In the genomic region with DNA sequence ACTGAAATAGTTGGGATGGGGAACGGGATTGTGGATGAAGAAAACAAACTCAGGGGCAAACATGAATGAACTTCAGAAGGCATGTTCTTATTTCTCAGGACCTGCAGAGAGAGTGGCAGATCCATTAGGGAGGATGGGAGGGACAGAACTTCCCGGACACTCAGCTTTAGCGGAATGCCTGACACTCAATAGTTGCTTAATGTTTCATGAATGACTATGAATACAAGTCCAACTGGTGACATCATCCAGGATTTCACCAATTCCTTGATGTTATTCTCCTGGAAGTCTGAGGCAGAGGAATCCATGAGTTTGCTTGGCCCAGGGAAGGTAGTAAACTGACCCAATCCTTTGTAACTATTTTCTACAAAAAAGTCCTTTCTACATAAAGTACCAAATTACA, we compare ENCODE assay signal across 14 cellular contexts. TPM values are rescaled to one million over a fixed set of nuclear protein-coding genes. Genes with fewer than 3 reads are reported as not detected.
DNase-seq lines count a peak whose midpoint lies in the region; ATAC-seq and TF ChIP-seq lines count a peak whose summit lies in the region.
"Had no signal": no experiment of that assay in that cellular context is flagged by ENCODE, and none has a peak within 500 bp of the region (broad histone marks: within the 10 kb centered on the region; RNA-seq: fewer than 3 reads in every experiment).

No MANE protein-coding gene starts in this region.

- no peak overlapping the region for H2BK120ac ChIP-seq in mesenchymal stem cell (ENCODE audit: low read depth, low read length)

- ATAC-seq in left colon: no peak

- H2AFZ ChIP-seq in mesenchymal stem cell (ENCODE audit: low read depth, low read length): no peak overlapping the region

- H4K8ac ChIP-seq in mesenchymal stem cell (ENCODE audit: low read length): no peak overlapping the region

- in situ Hi-C loops in Caki2 (cut with HindIII; ENCODE audit: low pct_unique_long_range_greater_than_20kb, low sequenced_read_pairs): no loop called here

- no peak overlapping the region for H3K4me2 ChIP-seq in mesenchymal stem cell (ENCODE audit: low read length, poor library complexity, severe bottlenecking)

- H3K4me1 ChIP-seq in mesenchymal stem cell (ENCODE audit: control insufficient read depth, insufficient read depth, low read depth, low read length): peaks cover 3% of the 10 kb centered on the region
- H3K4me1 ChIP-seq: esophagus squamous epithelium, Peyer's patch had no signal

- no peak overlapping the region for H3K4ac ChIP-seq in mesenchymal stem cell (ENCODE audit: low read depth in 1 of 2, low read length in 2 of 2)

- no peak overlapping the region for H3K14ac ChIP-seq in mesenchymal stem cell (ENCODE audit: low read length in 2 of 2)

- H3K9me3 ChIP-seq in MG63: no peaks in the 10 kb centered on the region
- no peaks in the 10 kb centered on the region for H3K9me3 ChIP-seq in mesenchymal stem cell (ENCODE audit: control insufficient read depth, low read length)
- H3K9me3 ChIP-seq: esophagus squamous epithelium, Peyer's patch had no signal

- H2BK15ac ChIP-seq in mesenchymal stem cell (ENCODE audit: low read depth, poor library complexity, severe bottlenecking): no peak overlapping the region

- no peak for TF ChIP-seq CTCF in cardiac fibroblast (IDR thresholded peaks at IDR 0.05; ENCODE audit: low read depth, low read length)

- DNase-seq in Caki2 (ENCODE audit: low read depth) (peak; percentile 36), MG63 (peak; percentile 53), cardiac fibroblast (ENCODE audit: low read depth in 2 of 2) (peak; percentile 79 to 95), mesenchymal stem cell (peak; percentile 88), NCI-H2227 treated with DMSO at 0.1 percent for 48 hours (lab: John Stamatoyannopoulos, UW) (no peak), left colon (no peak), D341Med (ENCODE audit: low spot score) (no peak), DMS79 (lab: John Stamatoyannopoulos, UW) (no peak)
- DNase-seq: activated CD8-positive, alpha-beta memory T cell treated with anti-CD3 and anti-CD28 coated beads for 24 hours; esophagus squamous epithelium; MM.1S; Peyer's patch; stimulated activated CD4-positive, alpha-beta T cell treated with anti-CD3 and anti-CD28 coated beads, Interleukin-4, amount 100 ng/mL, for 4 hours had no signal

- no peak overlapping the region for H3K18ac ChIP-seq in mesenchymal stem cell (ENCODE audit: low read depth in 1 of 2, low read length in 2 of 2)

- WGBS in mesenchymal stem cell: 55% methylated on average over 3 of the region's 3 CpGs

- no peak overlapping the region for H4K91ac ChIP-seq in mesenchymal stem cell (ENCODE audit: low read length)

- H2BK12ac ChIP-seq in mesenchymal stem cell (ENCODE audit: low read length in 2 of 2): no peak overlapping the region

- no peaks in the 10 kb centered on the region for H3K79me1 ChIP-seq in mesenchymal stem cell (replicated peaks; ENCODE audit: low read length, poor library complexity, severe bottlenecking)

- peak overlapping the region; percentile 72 for H3K27ac ChIP-seq in mesenchymal stem cell (ENCODE audit: low read length, poor library complexity, severe bottlenecking)
- H3K27ac ChIP-seq: esophagus squamous epithelium, Peyer's patch had no signal

- H3K27me3 ChIP-seq in MG63 (no peaks in the 10 kb centered on the region), mesenchymal stem cell (ENCODE audit: control insufficient read depth in 1 of 2, insufficient read depth in 1 of 2, low read length in 2 of 2) (no peaks in the 10 kb centered on the region)
- H3K27me3 ChIP-seq: Peyer's patch had no signal

- H3K23ac ChIP-seq in mesenchymal stem cell (ENCODE audit: low read length in 2 of 2): no peak overlapping the region

- H3K9ac ChIP-seq in mesenchymal stem cell (ENCODE audit: low read length): peak overlapping the region; percentile 55

- intact Hi-C loops in left colon (cut with DNase I, micrococcal nuclease): no loop called here

- no peak overlapping the region for H2AK5ac ChIP-seq in mesenchymal stem cell (ENCODE audit: low read length, severe bottlenecking)

- H3K4me3 ChIP-seq in MG63: no peak overlapping the region
- H3K4me3 ChIP-seq in cardiac fibroblast (replicated peaks in 1 of 2; ENCODE audit: low read depth in 2 of 2, low read length in 2 of 2): no peak overlapping the region
- no peak overlapping the region for H3K4me3 ChIP-seq in mesenchymal stem cell (ENCODE audit: insufficient read depth in 1 of 2, low read depth in 1 of 2, low read length in 2 of 2)
- H3K4me3 ChIP-seq: esophagus squamous epithelium, Peyer's patch had no signal

- no peak overlapping the region for H2BK5ac ChIP-seq in mesenchymal stem cell (ENCODE audit: low read depth, low read length, poor library complexity, severe bottlenecking)

- no peaks in the 10 kb centered on the region for H3K36me3 ChIP-seq in MG63
- H3K36me3 ChIP-seq in mesenchymal stem cell (ENCODE audit: control insufficient read depth in 1 of 2, insufficient read depth in 2 of 2, low read depth in 1 of 2, low read length in 2 of 2): no peaks in the 10 kb centered on the region
- H3K36me3 ChIP-seq: esophagus squamous epithelium, Peyer's patch had no signal

RNA-seq across cellular contexts. Expression of gene LRRC10, which starts 37.8 kb away (rescaled TPM):
- total RNA-seq in Caki2 (2014; rRNA removed; shearing (Covaris generic); ENCODE audit: low replicate concordance): not detected in 2 replicates
- not detected in 2 replicates for total RNA-seq in MG63 (2014; rRNA removed; shearing (Covaris generic); ENCODE audit: low replicate concordance)
- polyA plus RNA-seq in mesenchymal stem cell (2013, experiment 1 of 2): not detected
- not detected for polyA plus RNA-seq in mesenchymal stem cell (2013, experiment 2 of 2)
- not detected for total RNA-seq in left colon
- total RNA-seq: esophagus squamous epithelium, Peyer's patch had no signal
- polyA plus RNA-seq: CD14-positive monocyte had no signal

RNA-seq across cellular contexts. Expression of gene BEST3, which starts 50.6 kb away (rescaled TPM):
- 0.12 and 0.54 TPM in 2 replicates for total RNA-seq in Caki2 (2014; rRNA removed; shearing (Covaris generic); ENCODE audit: low replicate concordance)
- total RNA-seq in MG63 (2014; rRNA removed; shearing (Covaris generic); ENCODE audit: low replicate concordance): 0.59 TPM in 1 of 2 replicates, not detected in the other
- polyA plus RNA-seq in mesenchymal stem cell (2013, experiment 1 of 2): 0.25 TPM
- 0.07 TPM for polyA plus RNA-seq in mesenchymal stem cell (2013, experiment 2 of 2)
- not detected for total RNA-seq in left colon
- total RNA-seq: esophagus squamous epithelium had no signal
- polyA plus RNA-seq: CD14-positive monocyte had no signal

Comparison
In these comparisons a context has a peak if more than half of its experiments do, and no peak if none do; other contexts are left out.
1. DNase-seq: peak in Caki2 (single experiment), MG63 (single experiment), cardiac fibroblast (2 of 2) and mesenchymal stem cell (single experiment); none in NCI-H2227 treated with DMSO at 0.1 percent for 48 hours (single experiment), left colon (0 of 2), D341Med (single experiment) and DMS79 (single experiment).